23 cellular contexts compared by ENCODE assay signal in the genomic region with DNA sequence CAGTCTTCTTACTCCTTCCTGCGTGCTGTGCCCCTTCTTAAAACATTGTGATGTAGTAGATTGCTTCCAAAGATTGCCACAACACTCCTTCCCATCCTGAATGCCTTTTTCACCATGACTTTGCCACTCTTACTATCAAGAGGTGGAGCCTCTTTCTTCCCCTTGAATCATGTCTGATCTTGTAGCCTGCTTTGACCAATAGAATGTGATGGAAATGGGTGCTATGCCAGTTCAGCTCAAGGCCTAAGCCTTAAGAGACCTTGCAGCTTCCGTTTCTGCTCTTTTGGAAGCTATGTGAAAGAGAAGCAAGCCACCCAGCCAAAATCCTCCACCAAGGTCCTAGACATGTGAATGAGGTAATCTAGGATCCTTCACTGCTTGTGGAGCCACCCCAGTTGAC. TPM values are rescaled to one million over a fixed set of nuclear protein-coding genes. Genes with fewer than 3 reads are reported as not detected.
DNase-seq lines count a peak whose midpoint lies in the region; ATAC-seq, FAIRE-seq and TF ChIP-seq lines count a peak whose summit lies in the region.
"Had no signal": no experiment of that assay in that cellular context is flagged by ENCODE, and none has a peak within 500 bp of the region (broad histone marks: within the 10 kb centered on the region; RNA-seq: fewer than 3 reads in every experiment).

No MANE protein-coding gene starts in this region.

- FAIRE-seq in bronchial epithelial cell (lab: Jason Lieb, UNC) (no peak), keratinocyte (lab: Jason Lieb, UNC) (no peak)
- FAIRE-seq: A549, D721Med, G401.6, GM19239 had no signal

- no peak overlapping the region for H3K9ac ChIP-seq in mammary epithelial cell (ENCODE audit: insufficient read depth, low read length)
- no peak overlapping the region for H3K9ac ChIP-seq in keratinocyte (ENCODE audit: control insufficient read depth, extremely low read depth, insufficient read depth, low read length)
- H3K9ac ChIP-seq: BLaER1 had no signal

- H3K9me3 ChIP-seq in mammary epithelial cell (replicated peaks; ENCODE audit: insufficient read depth, low read length) (no peaks in the 10 kb centered on the region), keratinocyte (ENCODE audit: control insufficient read depth, low read depth, low read length) (no peaks in the 10 kb centered on the region), thyroid gland (no peaks in the 10 kb centered on the region)
- H3K9me3 ChIP-seq in CD4-positive, alpha-beta T cell (ENCODE audit: control insufficient read depth, low read length): no peaks in the 10 kb centered on the region
- H3K9me3 ChIP-seq: A549, BE2C, Caco-2 had no signal

- CTCF ChIA-PET in mammary epithelial cell (lab: Charles Lee; ENCODE audit: low non-redundant PET): no interaction called here
- CTCF ChIA-PET in MCF 10A (lab: Yijun Ruan, JAX): interaction anchor here (0.8 kb wide), 1 partner anchor 151 kb away, joined by 3 read pairs; no protein-coding TSS in a partner anchor
- CTCF ChIA-PET in CD4-positive, alpha-beta T cell (lab: Charles Lee): no interaction called here

- H2AFZ ChIP-seq in mammary epithelial cell (ENCODE audit: low read depth, low read length) (peak overlapping the region; percentile 15), keratinocyte (ENCODE audit: control insufficient read depth, low read length) (peak overlapping the region; percentile 50)

- H3K9me1 ChIP-seq in keratinocyte (ENCODE audit: control insufficient read depth, extremely low read depth, insufficient read depth, low read length): no peaks in the 10 kb centered on the region

- no peaks in the 10 kb centered on the region for H3K36me3 Mint-ChIP-seq in MCF 10A (ENCODE audit: insufficient read depth, unreplicated experiment)
- H3K36me3 Mint-ChIP-seq in CD4-positive, alpha-beta T cell (ENCODE audit: low read depth): no peaks in the 10 kb centered on the region
- H3K36me3 Mint-ChIP-seq: CD14-positive monocyte; CD4-positive, CD25-positive, alpha-beta regulatory T cell; CD8-positive, alpha-beta T cell had no signal

- H3K27ac Mint-ChIP-seq in MCF 10A (ENCODE audit: low read depth, unreplicated experiment): no peak overlapping the region
- no peak overlapping the region for H3K27ac Mint-ChIP-seq in CD4-positive, alpha-beta T cell
- H3K27ac Mint-ChIP-seq: CD4-positive, CD25-positive, alpha-beta regulatory T cell; CD8-positive, alpha-beta T cell had no signal

- no peaks in the 10 kb centered on the region for H3K9me3 Mint-ChIP-seq in MCF 10A (ENCODE audit: unreplicated experiment)
- H3K9me3 Mint-ChIP-seq in CD4-positive, alpha-beta T cell: no peaks in the 10 kb centered on the region
- H3K9me3 Mint-ChIP-seq: CD8-positive, alpha-beta T cell had no signal

- no peaks in the 10 kb centered on the region for H3K4me1 Mint-ChIP-seq in MCF 10A (ENCODE audit: insufficient read depth, unreplicated experiment)
- H3K4me1 Mint-ChIP-seq in CD4-positive, alpha-beta T cell (ENCODE audit: low read depth): no peaks in the 10 kb centered on the region
- H3K4me1 Mint-ChIP-seq: CD4-positive, CD25-positive, alpha-beta regulatory T cell had no signal

- H3K4me1 ChIP-seq in mammary epithelial cell (ENCODE audit: insufficient read depth, low read length) (no peaks in the 10 kb centered on the region), keratinocyte (ENCODE audit: control insufficient read depth, extremely low read depth, insufficient read depth, low read length) (no peaks in the 10 kb centered on the region), thyroid gland (no peaks in the 10 kb centered on the region)
- H3K4me1 ChIP-seq: A549, BE2C, BLaER1, Caco-2 had no signal

- H3K27me3 Mint-ChIP-seq in MCF 10A (ENCODE audit: insufficient read depth, unreplicated experiment): peaks cover 62% of the 10 kb centered on the region
- H3K27me3 Mint-ChIP-seq in CD4-positive, alpha-beta T cell: no peaks in the 10 kb centered on the region

- DNase-seq in mammary epithelial cell (no peak), MCF 10A (ENCODE audit: unreplicated experiment) (no peak), bronchial epithelial cell (ENCODE audit: low read depth) (peak; percentile 61), keratinocyte (ENCODE audit: low read depth, low spot score) (no peak), thyroid gland (no peak), AG08395 (ENCODE audit: low spot score) (no peak)
- DNase-seq in CD4-positive, alpha-beta T cell: no peak
- DNase-seq: BE2C; C1 segment of cervical spinal cord; Caco-2; Calu3; CD4-positive, CD25-positive, alpha-beta regulatory T cell; CD8-positive, alpha-beta T cell; DMS79 treated with DMSO at 0.1 percent for 48 hours; GF-D8 had no signal

- in situ Hi-C loops in mammary epithelial cell (cut with MboI; ENCODE audit: low sequenced_read_pairs in 2 of 2): no loop called here

- no peaks in the 10 kb centered on the region for H3K27me3 ChIP-seq in mammary epithelial cell (ENCODE audit: insufficient read depth, low read length)
- no peaks in the 10 kb centered on the region for H3K27me3 ChIP-seq in bronchial epithelial cell (ENCODE audit: control insufficient read depth, insufficient read depth, low read length)
- no peaks in the 10 kb centered on the region for H3K27me3 ChIP-seq in keratinocyte (ENCODE audit: control insufficient read depth, extremely low read depth, insufficient read depth, low read length)
- H3K27me3 ChIP-seq in thyroid gland: no peaks in the 10 kb centered on the region
- no peaks in the 10 kb centered on the region for H3K27me3 ChIP-seq in CD4-positive, alpha-beta T cell (ENCODE audit: control insufficient read depth, insufficient read depth, low read length)
- H3K27me3 ChIP-seq: BE2C, BLaER1 had no signal

- no peaks in the 10 kb centered on the region for H4K20me1 ChIP-seq in mammary epithelial cell (ENCODE audit: insufficient read depth, low read length)
- H4K20me1 ChIP-seq in keratinocyte (ENCODE audit: control insufficient read depth, extremely low read depth, insufficient read depth, low read length): no peaks in the 10 kb centered on the region
- H4K20me1 ChIP-seq: BLaER1 had no signal

- H3K27ac ChIP-seq in mammary epithelial cell (ENCODE audit: insufficient read depth, low read depth, low read length): no peak overlapping the region
- H3K27ac ChIP-seq in keratinocyte (ENCODE audit: control insufficient read depth, insufficient read depth, low read length): no peak overlapping the region
- no peak overlapping the region for H3K27ac ChIP-seq in thyroid gland
- no peak overlapping the region for H3K27ac ChIP-seq in CD4-positive, alpha-beta T cell (ENCODE audit: low read depth, low read length)
- H3K27ac ChIP-seq: 22Rv1, A549, BLaER1 had no signal

- H3K4me2 ChIP-seq in mammary epithelial cell (ENCODE audit: insufficient read depth, low read depth, low read length) (no peak overlapping the region), keratinocyte (ENCODE audit: control insufficient read depth, extremely low read depth, insufficient read depth, low read depth, low read length) (no peak overlapping the region)
- H3K4me2 ChIP-seq: A549, BLaER1 had no signal

- H3K4me3 ChIP-seq in mammary epithelial cell (replicated peaks in 1 of 3; ENCODE audit: insufficient read depth in 1 of 3, low read depth in 2 of 3, low read length in 3 of 3) (no peak overlapping the region), bronchial epithelial cell (ENCODE audit: low read depth, low read length) (no peak overlapping the region), keratinocyte (ENCODE audit: control insufficient read depth in 2 of 3, extremely low read depth in 1 of 3, insufficient read depth in 2 of 3, low read depth in 1 of 3, low read length in 3 of 3) (no peak overlapping the region), thyroid gland (replicated peaks in 1 of 3) (no peak overlapping the region)
- H3K4me3 ChIP-seq: A549, BLaER1 had no signal

- TF ChIP-seq POLR2A in thyroid gland (IDR thresholded peaks at IDR 0.05): no peak

- POLR2A ChIA-PET in MCF 10A (lab: Yijun Ruan, JAX): no interaction called here
- POLR2A ChIA-PET in CD4-positive, alpha-beta T cell (lab: Charles Lee): no interaction called here

- BruUV-seq in mammary epithelial cell (replicated peaks; lab: Mats Ljungman, UMichigan): no TSS peak
- no TSS peak for BruUV-seq in MCF 10A (replicated peaks; lab: Mats Ljungman, UMichigan)

- H3K4me3 Mint-ChIP-seq in MCF 10A (ENCODE audit: unreplicated experiment): no peak overlapping the region
- H3K4me3 Mint-ChIP-seq in CD4-positive, alpha-beta T cell: no peak overlapping the region
- H3K4me3 Mint-ChIP-seq: CD14-positive monocyte; CD4-positive, CD25-positive, alpha-beta regulatory T cell; CD8-positive, alpha-beta T cell had no signal

- no peaks in the 10 kb centered on the region for H3K36me3 ChIP-seq in mammary epithelial cell (ENCODE audit: insufficient read depth, low read length)
- H3K36me3 ChIP-seq in bronchial epithelial cell (ENCODE audit: control insufficient read depth, insufficient read depth, low read length): no peaks in the 10 kb centered on the region
- no peaks in the 10 kb centered on the region for H3K36me3 ChIP-seq in keratinocyte (ENCODE audit: control insufficient read depth in 2 of 2, extremely low read depth in 1 of 2, insufficient read depth in 2 of 2, low read length in 2 of 2)
- H3K36me3 ChIP-seq in thyroid gland: no peaks in the 10 kb centered on the region
- H3K36me3 ChIP-seq: BE2C, BLaER1 had no signal

- H3K79me2 ChIP-seq in mammary epithelial cell (ENCODE audit: insufficient read depth, low read length) (no peaks in the 10 kb centered on the region), keratinocyte (ENCODE audit: control insufficient read depth, insufficient read depth, low read length) (no peaks in the 10 kb centered on the region)

- 52% methylated on average over 2 of the region's 2 CpGs for WGBS in mammary epithelial cell (ENCODE audit: low coverage, missing lambda C conversion rate)
- 96% methylated on average over 2 of the region's 2 CpGs for WGBS in thyroid gland, 2 donors

- ATAC-seq in esophagus mucosa: peak; percentile 68
- ATAC-seq in CD4-positive, alpha-beta T cell (ENCODE audit: poor library complexity): no peak
- ATAC-seq: A549; CD8-positive, alpha-beta T cell had no signal

- TF ChIP-seq CTCF in mammary epithelial cell (conservative IDR thresholded peaks at IDR 0.05 in 1 of 2, IDR thresholded peaks at IDR 0.05 in 1 of 2; ENCODE audit: extremely low read depth in 1 of 2, insufficient read depth in 1 of 2, low read depth in 1 of 2, low read length in 2 of 2): no peak
- TF ChIP-seq CTCF in MCF 10A (IDR thresholded peaks at IDR 0.05; ENCODE audit: unreplicated experiment): no peak
- no peak for TF ChIP-seq CTCF in bronchial epithelial cell (IDR thresholded peaks at IDR 0.05; ENCODE audit: insufficient read depth, low read length, severe bottlenecking)
- no peak for TF ChIP-seq CTCF in keratinocyte (optimal IDR thresholded peaks at IDR 0.05 in 1 of 3, IDR thresholded peaks at IDR 0.05 in 1 of 3, conservative IDR thresholded peaks at IDR 0.05 in 1 of 3; ENCODE audit: extremely low read depth in 1 of 3, insufficient read depth in 2 of 3, low read length in 3 of 3)
- TF ChIP-seq CTCF in thyroid gland (IDR thresholded peaks at IDR 0.05): no peak
- no peak for TF ChIP-seq CTCF in CD4-positive, alpha-beta T cell (IDR thresholded peaks at IDR 0.05)

- dilution Hi-C loops in mammary epithelial cell (cut with HindIII; ENCODE audit: low sequenced_read_pairs) (no loop called here), keratinocyte (cut with MboI; ENCODE audit: extremely low pct_ligation_motif_present, low sequenced_read_pairs) (no loop called here)

- intact Hi-C loops in mammary epithelial cell (cut with micrococcal nuclease) (no loop called here), MCF 10A (cut with micrococcal nuclease) (no loop called here), thyroid gland (cut with DNase I) (no loop called here)
- intact Hi-C loops in CD4-positive, alpha-beta T cell (cut with DNase I, micrococcal nuclease): no loop called here

RNA-seq across cellular contexts. Expression of a gene that starts 31.6 kb away (rescaled TPM):
- total RNA-seq in mammary epithelial cell: 10 to 100 TPM; 12.8 to 27.2 TPM
- polyA plus RNA-seq in mammary epithelial cell: 7.2 TPM
- polyA minus RNA-seq in mammary epithelial cell: 9.5 TPM
- total RNA-seq in MCF 10A (2022): 5.4 and 8.0 TPM in 2 replicates
- total RNA-seq in bronchial epithelial cell: 16.1 and 16.6 TPM in 2 replicates
- total RNA-seq in esophagus mucosa: 8.4 TPM
- 10.8 to 20.9 TPM (median 17.0 TPM) in 3 replicates for polyA plus RNA-seq in keratinocyte
- 6.4 TPM for polyA plus RNA-seq in keratinocyte (2011; ENCODE audit: low read depth)
- 9.5 and 17.5 TPM in 2 replicates for polyA plus RNA-seq in keratinocyte (2011; cell fraction: cytosol; rRNA removed)
- polyA plus RNA-seq in keratinocyte (2011; cell fraction: nucleus; rRNA removed): 16.6 and 18.4 TPM in 2 replicates
- 9.4 and 11.3 TPM in 2 replicates for polyA plus RNA-seq in keratinocyte (2012; ENCODE audit: low replicate concordance)
- 3.8 to 15.7 TPM (median 12.2 TPM) in 3 replicates for polyA minus RNA-seq in keratinocyte
- 12.7 TPM for polyA minus RNA-seq in keratinocyte (2011; cell fraction: cytosol; rRNA and poly(A)+ RNA removed)
- 12.5 and 23.5 TPM in 2 replicates for polyA minus RNA-seq in keratinocyte (2011; cell fraction: nucleus; rRNA and poly(A)+ RNA removed)
- total RNA-seq in thyroid gland: 10 to 100 TPM in 2 of 4 donors, 1 to 10 TPM in 2; 7.5 to 12.9 (median 10.1) TPM
- 1 to 10 TPM; 3.8 to 4.1 TPM for total RNA-seq in CD4-positive, alpha-beta T cell

RNA-seq across cellular contexts. Expression of a gene that starts 46.4 kb away (rescaled TPM):
- total RNA-seq in mammary epithelial cell (10 to 100 TPM; 32.4 to 72.7 TPM), MCF 10A (2022) (28.3 and 29.3 TPM in 2 replicates), bronchial epithelial cell (8.2 and 15.0 TPM in 2 replicates), esophagus mucosa (6.3 TPM), thyroid gland (10 to 100 TPM; 18.4 to 35.5 (median 26.3) TPM)
- polyA plus RNA-seq in mammary epithelial cell (19.7 TPM), keratinocyte (8.1 to 11.0 TPM (median 10.1 TPM) in 3 replicates)
- polyA minus RNA-seq in mammary epithelial cell (70.2 TPM), keratinocyte (33.9 to 36.4 TPM (median 35.2 TPM) in 3 replicates)
- 2.9 TPM for polyA plus RNA-seq in keratinocyte (2011; ENCODE audit: low read depth)
- 5.9 TPM in 2 replicates for polyA plus RNA-seq in keratinocyte (2011; cell fraction: cytosol; rRNA removed)
- polyA plus RNA-seq in keratinocyte (2011; cell fraction: nucleus; rRNA removed): 21.5 and 21.8 TPM in 2 replicates
- polyA plus RNA-seq in keratinocyte (2012; ENCODE audit: low replicate concordance): 3.6 and 7.6 TPM in 2 replicates
- 17.1 TPM for polyA minus RNA-seq in keratinocyte (2011; cell fraction: cytosol; rRNA and poly(A)+ RNA removed)
- polyA minus RNA-seq in keratinocyte (2011; cell fraction: nucleus; rRNA and poly(A)+ RNA removed): 37.7 and 56.2 TPM in 2 replicates
- total RNA-seq in CD4-positive, alpha-beta T cell: 1 to 10 TPM; 2.2 to 3.2 TPM
